Comparison of ENCODE assay signal across 28 cellular contexts in the genomic region with DNA sequence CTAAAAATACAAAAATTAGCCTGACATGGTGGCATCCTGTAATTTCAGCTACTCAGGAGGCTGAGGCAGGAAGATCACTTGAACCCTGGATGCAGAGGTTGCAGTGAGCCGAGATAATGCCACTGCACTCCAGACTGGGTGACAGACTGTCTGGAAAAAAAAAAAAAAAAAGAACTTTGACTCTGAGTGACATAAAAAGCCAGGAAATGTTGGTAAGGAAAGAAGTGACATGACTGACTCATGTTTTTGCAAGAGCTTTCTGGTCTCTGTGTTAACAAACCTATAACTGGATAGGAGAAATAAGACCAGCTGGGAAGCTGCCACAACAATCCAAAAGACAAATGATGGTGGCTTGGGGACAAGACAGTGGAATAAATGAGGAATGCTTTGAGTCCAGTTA.
"Had no signal": no experiment of that assay in that cellular context is flagged by ENCODE, and none has a peak within 500 bp of the region (broad histone marks: within the 10 kb centered on the region; RNA-seq: fewer than 3 reads in every experiment).

No MANE protein-coding gene starts in this region.

- H3K4me3 ChIP-seq: ascending aorta, breast epithelium, cardiac muscle cell, colonic mucosa, esophagus squamous epithelium, gastroesophageal sphincter had no signal

- H3K27me3 ChIP-seq: ascending aorta, breast epithelium, cardiac muscle cell, colonic mucosa, esophagus squamous epithelium, gastroesophageal sphincter had no signal

- ATAC-seq: activated naive CD4-positive, alpha-beta T cell treated with anti-CD3 and anti-CD28 coated beads, Interleukin-2, amount 50 U/mL, for 72 hours; activated T-cell treated with anti-CD3 and anti-CD28 coated beads, Interleukin-2, amount 50 U/mL, for 72 hours; gastroesophageal sphincter; WTC11 had no signal

- H3K36me3 ChIP-seq: ascending aorta, breast epithelium, cardiac muscle cell, colonic mucosa, esophagus squamous epithelium, gastroesophageal sphincter had no signal

- H3K4me1 ChIP-seq: ascending aorta, breast epithelium, colonic mucosa, esophagus squamous epithelium, gastroesophageal sphincter had no signal

- H3K27ac ChIP-seq: ascending aorta, breast epithelium, cardiac muscle cell, colonic mucosa, epithelial cell of prostate, esophagus squamous epithelium, gastroesophageal sphincter, VCaP had no signal

- H3K9me3 ChIP-seq: ascending aorta, colonic mucosa, esophagus squamous epithelium had no signal

- DNase-seq: activated CD4-positive, alpha-beta memory T cell treated with anti-CD3 and anti-CD28 coated beads, Interleukin-2, amount 10 ng/mL, durations not matched to agents 7 days and 5 days; activated CD4-positive, alpha-beta T cell treated with anti-CD3 and anti-CD28 coated beads for 1 hour; activated CD4-positive, alpha-beta T cell treated with anti-CD3 and anti-CD28 coated beads for 4 hours; activated CD4-positive, alpha-beta T cell treated with anti-CD3 and anti-CD28 coated beads, Interleukin-2, amount 10 ng/mL, durations not matched to agents 7 days and 5 days; activated CD4-positive, alpha-beta T cell treated with anti-CD3 and anti-CD28 coated beads, Interleukin-2, amount 50 U/mL, for 4 hours; activated CD8-positive, alpha-beta memory T cell treated with anti-CD3 and anti-CD28 coated beads, Interleukin-2, amount 50 U/mL, for 48 hours; activated gamma-delta T cell; activated naive CD4-positive, alpha-beta T cell; activated naive CD4-positive, alpha-beta T cell treated with anti-CD3 and anti-CD28 coated beads, Interleukin-2, amount 10 ng/mL, durations not matched to agents 7 days and 5 days; activated naive CD8-positive, alpha-beta T cell treated with anti-CD3 and anti-CD28 coated beads, Interleukin-2, amount 10 ng/mL, durations not matched to agents 7 days and 5 days; activated T-cell treated with anti-CD3 and anti-CD28 coated beads for 4 hours; activated T-cell treated with anti-CD3 and anti-CD28 coated beads, Interleukin-2, amount 50 U/mL, for 24 hours; activated T-cell treated with anti-CD3 and anti-CD28 coated beads, Interleukin-2, amount 50 U/mL, for 72 hours; central memory CD4-positive, alpha-beta T cell; cerebellar nuclear complex; colonic mucosa; effector CD8-positive, alpha-beta T cell; esophagus squamous epithelium; foreskin melanocyte; T-helper 2 cell had no signal
